1 cellular context compared by ENCODE assay signal in the genomic region with DNA sequence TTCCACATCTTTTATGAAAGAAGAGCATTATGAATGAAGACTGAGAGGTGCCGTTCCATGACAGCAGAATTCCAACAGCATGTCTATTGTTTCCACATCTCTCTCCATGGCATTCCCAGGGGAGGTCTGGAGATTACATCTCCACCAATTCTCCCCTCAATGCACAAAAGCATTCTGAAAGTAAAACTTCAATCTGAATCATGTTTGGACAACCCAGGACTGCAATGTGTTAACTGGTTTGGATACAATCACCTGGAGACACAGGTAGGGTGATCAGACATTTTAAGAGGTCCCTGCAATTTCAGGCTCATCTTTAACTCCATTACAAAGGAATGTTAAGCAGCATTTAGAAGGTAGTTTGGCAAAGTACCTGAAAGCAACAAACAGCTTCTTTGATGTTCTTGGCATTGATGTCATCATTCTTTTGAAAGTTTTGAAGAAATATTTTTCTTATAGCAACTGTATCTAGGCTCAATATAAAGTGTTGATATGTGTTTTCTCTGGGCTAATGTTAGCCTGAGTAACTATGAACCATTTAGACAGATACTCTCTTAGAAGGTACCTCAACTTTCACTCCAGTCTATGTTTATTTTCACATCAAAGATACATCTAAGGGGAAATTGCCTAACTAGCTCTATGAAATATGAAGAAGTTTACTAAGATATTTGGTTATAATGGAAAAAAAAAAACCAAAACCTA.
TF ChIP-seq lines count a peak whose summit lies in the region.

No MANE protein-coding gene starts in this region.

TF ChIP-seq in GM23338, 12 proteins besides CTCF, POLR2A, EP300 and RAD21 (continued from another document):
- no peak for TF ChIP-seq ZNF462 (CRISPR knock-in tag; IDR thresholded peaks at IDR 0.05)
- TF ChIP-seq REST (IDR thresholded peaks at IDR 0.05; ENCODE audit: unreplicated experiment): no peak
- TF ChIP-seq NANOG (IDR thresholded peaks at IDR 0.05; ENCODE audit: borderline replicate concordance): no peak
- TF ChIP-seq JUNB (IDR thresholded peaks at IDR 0.05; ENCODE audit: unreplicated experiment): no peak
- no peak for TF ChIP-seq CREB1 (CRISPR knock-in tag; IDR thresholded peaks at IDR 0.05; ENCODE audit: low read depth)
- TF ChIP-seq ZNF114 (CRISPR knock-in tag; IDR thresholded peaks at IDR 0.05): no peak
- TF ChIP-seq STAT1 (IDR thresholded peaks at IDR 0.05; ENCODE audit: unreplicated experiment): no peak
- TF ChIP-seq ETS1 (IDR thresholded peaks at IDR 0.05): no peak
- TF ChIP-seq ZNF331 (CRISPR knock-in tag; IDR thresholded peaks at IDR 0.05; ENCODE audit: low read depth): no peak
TF ChIP-seq in GM23338: peak in this region for 0.
